Comparison of ENCODE assay signal across 27 cellular contexts in genomic region chr17:14067347-14067746, GRCh38.
"Had no signal": no experiment of that assay in that cellular context is flagged by ENCODE, and none has a peak within 500 bp of the region (broad histone marks: within the 10 kb centered on the region; RNA-seq: fewer than 3 reads in every experiment).

No MANE protein-coding gene starts in this region.

- H3K36me3 Mint-ChIP-seq: natural killer cell had no signal

- H3K27ac Mint-ChIP-seq: activated naive CD4-positive, alpha-beta T cell treated with anti-CD3 and anti-CD28 coated beads, Interleukin-2, amount 50 U/mL, for 24 hours; activated T-helper 2 cell treated with anti-CD3 and anti-CD28 coated beads, Interferon-gamma antibody, Interleukin-2, Interleukin-4, amounts not matched to agents 10 μg/mL and 5 μg/mL and 100 μg/mL, durations not matched to agents 14 hours and 24 hours and 36 hours; neural progenitor cell; stimulated activated naive B cell treated with anti-CD40 and anti-IgM and Interleukin-4, amounts not matched to agents 10 μg/mL and 1 μg/mL and 100 μg/mL, for 72 hours had no signal

- H3K9me3 Mint-ChIP-seq: activated CD4-positive, alpha-beta T cell treated with anti-CD3 and anti-CD28 coated beads, Interleukin-2, amount 10 ng/mL, durations not matched to agents 24 days and 14 days; activated naive CD4-positive, alpha-beta T cell treated with anti-CD3 and anti-CD28 coated beads, Interleukin-2, amount 50 U/mL, for 24 hours; natural killer cell; neural progenitor cell had no signal

- H3K27ac ChIP-seq: colonic mucosa, left ventricle myocardium inferior, neural progenitor cell, stomach, thyroid gland, upper lobe of left lung, vagina had no signal

- H3K36me3 ChIP-seq: colonic mucosa, left ventricle myocardium inferior, stomach, thyroid gland, upper lobe of left lung, vagina had no signal

- H3K9me3 ChIP-seq: colonic mucosa, stomach, thyroid gland, upper lobe of left lung, vagina had no signal

- FAIRE-seq: endometrium, frontal cortex had no signal

- H2AFZ ChIP-seq: neural progenitor cell had no signal

- H3K27me3 Mint-ChIP-seq: activated CD4-positive, alpha-beta T cell treated with anti-CD3 and anti-CD28 coated beads, Interleukin-2, amount 10 ng/mL, durations not matched to agents 24 days and 14 days; activated CD8-positive, alpha-beta memory T cell treated with anti-CD3 and anti-CD28 coated beads, Interleukin-2, amount 10 ng/mL, durations not matched to agents 7 days and 5 days; activated naive CD4-positive, alpha-beta T cell treated with anti-CD3 and anti-CD28 coated beads, Interleukin-2, amount 50 U/mL, for 24 hours; stimulated activated naive B cell treated with anti-CD40 and anti-IgM and Interleukin-4, amounts not matched to agents 10 μg/mL and 1 μg/mL and 100 μg/mL, for 72 hours had no signal

- H3K9ac ChIP-seq: neural progenitor cell had no signal

- H3K4me3 ChIP-seq: colonic mucosa, left ventricle myocardium inferior, lung, neural progenitor cell, stomach, thyroid gland, upper lobe of left lung, vagina had no signal

- ATAC-seq: activated CD8-positive, alpha-beta memory T cell treated with anti-CD3 and anti-CD28 coated beads, Interleukin-2, amount 10 ng/mL, durations not matched to agents 7 days and 5 days; activated CD8-positive, alpha-beta T cell treated with anti-CD3 and anti-CD28 coated beads, Interleukin-2, amount 10 ng/mL, durations not matched to agents 7 days and 5 days; natural killer cell; right cardiac atrium; stimulated activated naive B cell treated with anti-CD40 and anti-IgM and Interleukin-4, amounts not matched to agents 10 μg/mL and 1 μg/mL and 100 μg/mL, for 72 hours had no signal

- DNase-seq: activated CD4-positive, alpha-beta T cell treated with anti-CD3 and anti-CD28 coated beads, Interleukin-2, amount 10 ng/mL, durations not matched to agents 24 days and 14 days; activated CD8-positive, alpha-beta memory T cell treated with anti-CD3 and anti-CD28 coated beads, Interleukin-2, amount 10 ng/mL, durations not matched to agents 7 days and 5 days; activated CD8-positive, alpha-beta T cell treated with anti-CD3 and anti-CD28 coated beads, Interleukin-2, amount 10 ng/mL, durations not matched to agents 7 days and 5 days; anterior cingulate cortex; cerebellar nuclear complex; colonic mucosa; effector CD8-positive, alpha-beta T cell; kidney glomerular epithelial cell; left ventricle myocardium inferior; mesendoderm; natural killer cell; occipital lobe; posterior cingulate gyrus; right cardiac atrium; stimulated activated CD4-positive, alpha-beta T cell treated with anti-CD3 and anti-CD28 coated beads, Interleukin-15, amount 100 ng/mL, for 24 hours; stimulated activated CD4-positive, alpha-beta T cell treated with anti-CD3 and anti-CD28 coated beads, Interleukin-2, amount 100 ng/mL, for 24 hours; stimulated activated naive B cell treated with anti-CD40 and anti-IgM and Interleukin-4, amounts not matched to agents 10 μg/mL and 1 μg/mL and 100 μg/mL, for 72 hours; stomach; thyroid gland; upper lobe of left lung had no signal

- H3K27me3 ChIP-seq: colonic mucosa, neural progenitor cell, stomach, thyroid gland, upper lobe of left lung, vagina had no signal
